Comparison of ENCODE assay signal across 8 cellular contexts in the genomic region with DNA sequence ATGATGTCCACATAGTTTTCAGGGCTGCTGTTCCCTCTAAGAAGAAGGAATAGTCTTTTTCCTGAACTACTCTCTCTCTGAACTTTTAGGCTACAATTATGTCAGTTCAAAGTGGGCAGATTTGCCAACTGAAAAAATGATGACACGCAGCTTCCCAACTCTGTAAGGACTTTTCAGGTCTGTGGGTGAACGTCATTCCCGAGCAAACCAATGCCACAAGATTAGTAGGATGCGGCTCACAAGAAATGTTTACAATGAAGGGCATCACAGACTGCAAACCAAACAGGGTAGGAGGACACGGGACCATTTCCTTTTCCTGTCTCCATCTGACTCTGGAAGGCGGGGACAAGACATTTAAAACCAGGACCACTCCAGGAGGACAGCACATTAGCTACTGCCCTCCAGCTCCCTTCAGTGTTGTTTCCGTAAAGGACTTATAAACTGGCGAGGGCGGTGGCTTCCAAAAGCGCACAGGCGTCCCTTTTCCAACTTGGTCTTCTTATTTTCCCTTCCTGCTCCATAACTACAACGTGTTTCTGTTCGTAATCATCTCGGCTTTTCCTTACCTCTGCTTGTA.
DNase-seq lines count a peak whose midpoint lies in the region; ATAC-seq and TF ChIP-seq lines count a peak whose summit lies in the region.

No MANE protein-coding gene starts in this region.

- peak overlapping the region; percentile 72; the same call in 1 of the 2 replicates for H3K9ac ChIP-seq in iPS-20b (ENCODE audit: low read depth, low read length)

- H3K27me3 ChIP-seq in brain microvascular endothelial cell (replicated peaks) (no peaks in the 10 kb centered on the region), iPS-20b (ENCODE audit: insufficient read depth, low read length) (no peaks in the 10 kb centered on the region)

- peak; percentile 16 for DNase-seq in stimulated activated CD4-positive, alpha-beta T cell treated with anti-CD3 and anti-CD28 coated beads, Interleukin-1b, Interleukin-23, amount 100 ng/mL, for 48 hours
- no peak for DNase-seq in stimulated activated CD4-positive, alpha-beta T cell treated with anti-CD3 and anti-CD28 coated beads, Interleukin-4, amount 100 ng/mL, for 4 hours
- peak; percentile 52 for DNase-seq in NCI-H748 treated with DMSO at 0.1 percent for 48 hours (lab: John Stamatoyannopoulos, UW)
- peak; percentile 49 for DNase-seq in brain microvascular endothelial cell
- DNase-seq in skeletal muscle cell (ENCODE audit: low read depth) = peak; percentile 42
- DNase-seq in NAMALWA (ENCODE audit: low spot score) = no peak

- peaks cover 19% of the 10 kb centered on the region; the same call in 1 of the 2 replicates for H3K4me1 ChIP-seq in iPS-20b (ENCODE audit: insufficient read depth, low read length)

- peak; percentile 18 for ATAC-seq in HG02610 (IDR thresholded peaks at IDR 0.05; ENCODE audit: unreplicated experiment)

- H3K4me3 ChIP-seq in brain microvascular endothelial cell (ENCODE audit: low read depth, low read length) = peak overlapping the region; percentile 94
- peak overlapping the region; percentile 99 for H3K4me3 ChIP-seq in iPS-20b (ENCODE audit: low read length)
- H3K4me3 ChIP-seq in skeletal muscle cell (ENCODE audit: low read depth, low read length) = peak overlapping the region; percentile 93

- in situ Hi-C loops in brain microvascular endothelial cell (cut with HindIII; ENCODE audit: low pct_ligation_motif_present, low sequenced_read_pairs) = no loop called here

- no peaks in the 10 kb centered on the region for H3K9me3 ChIP-seq in iPS-20b (ENCODE audit: insufficient read depth, low read depth, low read length)

- H3K36me3 ChIP-seq in brain microvascular endothelial cell (replicated peaks) = no peaks in the 10 kb centered on the region
- no peaks in the 10 kb centered on the region for H3K36me3 ChIP-seq in iPS-20b (ENCODE audit: insufficient read depth, low read depth, low read length)

- H3K27ac ChIP-seq in brain microvascular endothelial cell (peak overlapping the region; percentile 93), iPS-20b (ENCODE audit: low read length) (no peak overlapping the region)

- no peak for TF ChIP-seq CTCF in brain microvascular endothelial cell (IDR thresholded peaks at IDR 0.05; ENCODE audit: low read depth, low read length, missing control alignments)

Comparison
In these comparisons a context has a peak if more than half of its experiments do, and no peak if none do; other contexts are left out.
1. DNase-seq: peak in stimulated activated CD4-positive, alpha-beta T cell treated with anti-CD3 and anti-CD28 coated beads, Interleukin-1b, Interleukin-23, amount 100 ng/mL, for 48 hours (single experiment), NCI-H748 treated with DMSO at 0.1 percent for 48 hours (single experiment), brain microvascular endothelial cell (single experiment) and skeletal muscle cell (single experiment); none in stimulated activated CD4-positive, alpha-beta T cell treated with anti-CD3 and anti-CD28 coated beads, Interleukin-4, amount 100 ng/mL, for 4 hours (0 of 2) and NAMALWA (single experiment).
2. Peak in every context shown above with its lines, with median percentiles within 50 percentile points of each other: H3K4me3 ChIP-seq.